Comparison of ENCODE assay signal across 11 cellular contexts in the genomic region with DNA sequence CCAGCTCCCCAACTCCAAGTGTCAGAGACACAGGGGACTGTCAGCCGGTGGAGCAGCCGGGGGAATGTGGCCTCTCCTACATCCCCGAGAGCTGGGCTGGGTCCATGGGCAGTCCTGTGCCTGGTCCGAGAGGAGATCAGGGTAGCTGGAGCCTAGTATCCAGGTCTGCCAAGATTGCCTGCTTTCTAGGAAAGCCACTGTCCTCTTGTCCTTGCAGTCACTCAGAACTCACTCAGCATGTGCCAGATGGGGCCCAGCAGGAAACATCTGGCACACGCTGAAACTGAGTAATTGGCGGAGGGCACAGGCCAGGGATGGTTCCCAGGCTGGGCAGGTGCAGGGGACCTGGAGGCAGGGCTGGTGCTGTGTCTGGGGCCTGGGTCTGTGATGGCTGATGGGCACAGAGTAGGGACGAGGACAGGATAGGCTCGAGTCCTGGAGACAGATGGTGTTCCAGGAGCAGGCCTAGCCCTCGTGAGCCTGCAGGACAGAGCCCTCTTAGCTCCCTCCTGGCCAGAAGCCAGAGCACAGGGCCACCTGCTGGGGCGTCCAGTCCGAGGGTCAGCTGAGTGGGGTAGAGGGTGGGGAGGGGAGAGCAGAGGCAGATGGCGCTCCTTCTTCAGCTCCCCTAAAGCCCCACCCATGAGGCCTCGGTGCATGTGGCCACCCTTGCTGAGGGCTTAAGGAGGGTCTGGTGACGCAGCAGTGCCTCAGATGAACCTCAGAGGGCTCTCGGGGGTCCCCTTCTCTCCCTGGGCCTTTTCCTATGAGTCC. TPM values are rescaled to one million over a fixed set of nuclear protein-coding genes. Genes with fewer than 3 reads are reported as not detected.
DNase-seq lines count a peak whose midpoint lies in the region; ATAC-seq, FAIRE-seq and TF ChIP-seq lines count a peak whose summit lies in the region.
"Had no signal": no experiment of that assay in that cellular context is flagged by ENCODE, and none has a peak within 500 bp of the region (broad histone marks: within the 10 kb centered on the region; RNA-seq: fewer than 3 reads in every experiment).

No MANE protein-coding gene starts in this region.

- H3K36me3 ChIP-seq in BLaER1 (peaks cover 57% of the 10 kb centered on the region), H7 (replicated peaks; ENCODE audit: control insufficient read depth, insufficient read depth, low read length) (no peaks in the 10 kb centered on the region), HepG2 (replicated peaks in 1 of 2; ENCODE audit: control insufficient read depth in 1 of 2, insufficient read depth in 2 of 2, low read length in 2 of 2) (no peaks in the 10 kb centered on the region)

- in situ Hi-C loops in HepG2 (cut with HindIII; ENCODE audit: extremely low pct_ligation_motif_present, low pct_unique_long_range_greater_than_20kb): no loop called here

- no peak for TF ChIP-seq POLR2A in HepG2 (IDR thresholded peaks at IDR 0.05; ENCODE audit: insufficient read depth in 1 of 2, low read depth in 2 of 2, low read length in 2 of 2)

- H4K20me1 ChIP-seq in BLaER1 (peaks cover 17% of the 10 kb centered on the region), HepG2 (ENCODE audit: insufficient read depth, low read length) (no peaks in the 10 kb centered on the region)

- intact Hi-C loops in HepG2 (cut with micrococcal nuclease; ENCODE audit: unreplicated experiment): no loop called here

- peak overlapping the region; percentile 88 for H3K4me2 ChIP-seq in BLaER1
- peak overlapping the region; percentile 77 for H3K4me2 ChIP-seq in HepG2 (ENCODE audit: low read depth, low read length)

- TF ChIP-seq CTCF in HepG2 (CRISPR knock-in tag; IDR thresholded peaks at IDR 0.05): peak; percentile 66

- H3K4me1 ChIP-seq in BLaER1 (peaks cover 59% of the 10 kb centered on the region), HepG2 (ENCODE audit: insufficient read depth, low read length) (peaks cover 61% of the 10 kb centered on the region)

- FAIRE-seq in HepG2 (lab: Jason Lieb, UNC): no peak
- FAIRE-seq: endometrium, TTC549 had no signal

- H3K27ac ChIP-seq in BLaER1: peak overlapping the region; percentile 78
- peak overlapping the region; percentile 32 for H3K27ac ChIP-seq in HepG2 (ENCODE audit: extremely low read length, insufficient read depth, low read length)

- H3K9me3 ChIP-seq in BLaER1 (no peaks in the 10 kb centered on the region), HepG2 (ENCODE audit: low read length) (no peaks in the 10 kb centered on the region)

- POLR2A ChIA-PET in HepG2 (lab: Yijun Ruan, JAX): interaction anchor here (0.9 to 2.1 kb wide), 4 partner anchors 9 to 35 kb away, joined by 5 to 13 read pairs (median 9); no protein-coding TSS in a partner anchor

- H3K4me3 ChIP-seq in BLaER1: peak overlapping the region; percentile 45
- H3K4me3 ChIP-seq in H7 (ENCODE audit: insufficient read depth, low read depth, low read length): no peak overlapping the region
- peak overlapping the region; percentile 9 to 52 (median 21); a peak in 4 of 6 replicates for H3K4me3 ChIP-seq in HepG2 (replicated peaks in 1 of 3; ENCODE audit: insufficient read depth in 1 of 3, low read depth in 2 of 3, low read length in 3 of 3)

- H3K9ac ChIP-seq in BLaER1 (peak overlapping the region; percentile 57), HepG2 (ENCODE audit: insufficient read depth, low read depth, low read length) (peak overlapping the region; percentile 1; the same call in 1 of the 2 replicates)

- DNase-seq in H7 (peak; percentile 63), HepG2 (ENCODE audit: low spot score) (peak; percentile 57), islet precursor cell (no peak)
- DNase-seq: KG1 had no signal

- ATAC-seq in SK-N-SH treated with all-trans-retinoic acid at 6 μM for 48 hours (peak; percentile 18; the same call in 1 of the 3 replicates), HepG2 (peak; percentile 71), GM21423 (IDR thresholded peaks at IDR 0.05; ENCODE audit: unreplicated experiment) (no peak), GM21529 (IDR thresholded peaks at IDR 0.05; ENCODE audit: unreplicated experiment) (no peak), HG02763 (IDR thresholded peaks at IDR 0.05; ENCODE audit: unreplicated experiment) (no peak)

- H3K27me3 ChIP-seq in BLaER1 (no peaks in the 10 kb centered on the region), H7 (ENCODE audit: control insufficient read depth, insufficient read depth, low read length) (no peaks in the 10 kb centered on the region), HepG2 (ENCODE audit: control insufficient read depth in 1 of 2, insufficient read depth in 2 of 2, low read length in 2 of 2) (no peaks in the 10 kb centered on the region)

- no peak for TF ChIP-seq RAD21 in HepG2 (CRISPR knock-in tag; IDR thresholded peaks at IDR 0.05)

- H2AFZ ChIP-seq in HepG2 (ENCODE audit: low read length): no peak overlapping the region

- CTCF ChIA-PET in HepG2 (lab: Yijun Ruan, JAX; ENCODE audit: low intra/inter-chr PET ratio, low total read pairs): no interaction called here

- H3K79me2 ChIP-seq in HepG2 (ENCODE audit: insufficient read depth, low read length): no peaks in the 10 kb centered on the region

- 13% methylated on average over 11 of the region's 15 CpGs for WGBS in HepG2 (ENCODE audit: low lambda C conversion rate)

- no TSS peak for BruUV-seq in HepG2 (replicated peaks; lab: Mats Ljungman, UMichigan)

- TF ChIP-seq EP300 in HepG2 (IDR thresholded peaks at IDR 0.05; ENCODE audit: low read depth in 2 of 2, low read length in 2 of 2) (no peak), HepG2 (CRISPR knock-in tag; IDR thresholded peaks at IDR 0.05; ENCODE audit: borderline replicate concordance) (no peak)

TF ChIP-seq in SK-N-SH treated with all-trans-retinoic acid at 6 μM for 48 hours, 23 proteins besides CTCF, POLR2A, EP300 and RAD21 (continues in another document):
- TF ChIP-seq TCF4 (CRISPR knock-in tag; IDR thresholded peaks at IDR 0.05; ENCODE audit: borderline replicate concordance): peak; percentile 43; the same call in 1 of the 2 replicates
- TF ChIP-seq ZC3H10 (CRISPR knock-in tag; IDR thresholded peaks at IDR 0.05): no peak
- peak; percentile 95 for TF ChIP-seq ZNF70 (CRISPR knock-in tag; IDR thresholded peaks at IDR 0.05)

TF ChIP-seq in HepG2, 621 proteins besides CTCF, POLR2A, EP300 and RAD21 (continues in another document):
- TF ChIP-seq GTF2F1 (IDR thresholded peaks at IDR 0.05; ENCODE audit: low read length) (no peak), GTF3A (CRISPR knock-in tag; conservative IDR thresholded peaks at IDR 0.05) (0 out of 2 replicates have a peak, but pooled peaks have one; percentile 57), ZSCAN20 (CRISPR knock-in tag; IDR thresholded peaks at IDR 0.05; ENCODE audit: borderline replicate concordance) (0 out of 2 replicates have a peak, but pooled peaks have one; percentile 45), FOXM1 (CRISPR knock-in tag; IDR thresholded peaks at IDR 0.05) (0 out of 2 replicates have a peak, but pooled peaks have one; percentile 51), ZNF598 (CRISPR knock-in tag; IDR thresholded peaks at IDR 0.05; ENCODE audit: borderline replicate concordance) (peak; percentile 58; the same call in 1 of the 2 replicates), CAMTA2 (CRISPR knock-in tag; IDR thresholded peaks at IDR 0.05; ENCODE audit: borderline replicate concordance) (peak; percentile 52; the same call in 1 of the 2 replicates), ZNF3 (CRISPR knock-in tag; IDR thresholded peaks at IDR 0.05) (no peak), RNF2 (conservative IDR thresholded peaks at IDR 0.05; ENCODE audit: low read depth) (0 out of 2 replicates have a peak, but pooled peaks have one; percentile 45), CHD4 (IDR thresholded peaks at IDR 0.05; ENCODE audit: borderline replicate concordance, low read length) (no peak), ZNF230 (CRISPR knock-in tag; IDR thresholded peaks at IDR 0.05) (peak; percentile 81; the same call in 1 of the 2 replicates), ZNF101 (CRISPR knock-in tag; IDR thresholded peaks at IDR 0.05; ENCODE audit: borderline replicate concordance, low read depth) (peak; percentile 49; the same call in 1 of the 2 replicates), NFATC3 (CRISPR knock-in tag; IDR thresholded peaks at IDR 0.05) (no peak), ZFX (CRISPR knock-in tag; IDR thresholded peaks at IDR 0.05; ENCODE audit: low read depth) (peak; percentile 72), ZFP90 (CRISPR knock-in tag; IDR thresholded peaks at IDR 0.05; ENCODE audit: borderline replicate concordance) (peak; percentile 19; the same call in 1 of the 2 replicates), EED (CRISPR knock-in tag; IDR thresholded peaks at IDR 0.05) (peak; percentile 74; the same call in 1 of the 2 replicates), KDM2A (CRISPR knock-in tag; IDR thresholded peaks at IDR 0.05; ENCODE audit: borderline replicate concordance, low read depth) (0 out of 2 replicates have a peak, but pooled peaks have one; percentile 14), ZBTB3 (CRISPR knock-in tag; IDR thresholded peaks at IDR 0.05; ENCODE audit: borderline replicate concordance, low read depth) (0 out of 2 replicates have a peak, but pooled peaks have one; percentile 22)

RNA-seq across cellular contexts. Expression of gene ADCY7, which starts 31.1 kb away (rescaled TPM):
- 2.2 and 2.5 TPM in 2 replicates for total RNA-seq in H7 (2014; rRNA removed; shearing (Covaris generic))
- total RNA-seq in HepG2 (2016; rRNA removed; fragmentation: Illumina TruSeq; extraction: Trizol): 2.3 and 4.3 TPM in 2 replicates
- 0.51 and 1.3 TPM in 2 replicates for total RNA-seq in HepG2 (2016; cell fraction: cytosol; rRNA removed; fragmentation: Illumina TruSeq; extraction: Trizol; ENCODE audit: low read depth)
- total RNA-seq in HepG2 (2016; cell fraction: insoluble cytoplasmic fraction; rRNA removed; fragmentation: Illumina TruSeq; extraction: Trizol): 2.5 and 4.5 TPM in 2 replicates
- 1.1 and 1.8 TPM in 2 replicates for total RNA-seq in HepG2 (2016; cell fraction: membrane; rRNA removed; fragmentation: Illumina TruSeq; extraction: Trizol)
- 3.9 and 5.9 TPM in 2 replicates for total RNA-seq in HepG2 (2016; cell fraction: nucleus; rRNA removed; fragmentation: Illumina TruSeq; extraction: Trizol)
- polyA plus RNA-seq in HepG2 (2011; rRNA removed): 2.2 and 3.7 TPM in 2 replicates
- polyA plus RNA-seq in HepG2 (2011; cell fraction: cytosol; rRNA removed): 1.2 and 1.5 TPM in 2 replicates
- 14.6 and 16.9 TPM in 2 replicates for polyA plus RNA-seq in HepG2 (2011; cell fraction: nucleus; rRNA removed)
- polyA plus RNA-seq in HepG2 (2012): 1.7 and 3.0 TPM in 2 replicates
- polyA plus RNA-seq in HepG2 (2016; cell fraction: cytosol; fragmentation: Illumina TruSeq; extraction: Trizol; ENCODE audit: low read depth): 0.17 and 0.38 TPM in 2 replicates
- 1.2 and 1.4 TPM in 2 replicates for polyA plus RNA-seq in HepG2 (2016; cell fraction: insoluble cytoplasmic fraction; fragmentation: Illumina TruSeq; extraction: Trizol; ENCODE audit: low read depth)
- polyA plus RNA-seq in HepG2 (2016; cell fraction: membrane; fragmentation: Illumina TruSeq; extraction: Trizol; ENCODE audit: low read depth): 0.44 and 0.47 TPM in 2 replicates
- polyA plus RNA-seq in HepG2 (2016; cell fraction: nucleus; fragmentation: Illumina TruSeq; extraction: Trizol; ENCODE audit: insufficient read depth, low read depth): 6.9 and 8.7 TPM in 2 replicates
- polyA minus RNA-seq in HepG2 (2011; rRNA and poly(A)+ RNA removed; ENCODE audit: low replicate concordance): 17.5 and 40.6 TPM in 2 replicates
- polyA minus RNA-seq in HepG2 (2011; cell fraction: cytosol; rRNA and poly(A)+ RNA removed): 2.0 and 5.5 TPM in 2 replicates
- 9.0 and 10.2 TPM in 2 replicates for polyA minus RNA-seq in HepG2 (2011; cell fraction: nucleus; rRNA and poly(A)+ RNA removed)

Comparison
In these comparisons a context has a peak if more than half of its experiments do, and no peak if none do; other contexts are left out.
1. ATAC-seq: peak in SK-N-SH treated with all-trans-retinoic acid at 6 μM for 48 hours (single experiment) and HepG2 (single experiment); none in GM21423 (single experiment), GM21529 (single experiment) and HG02763 (single experiment).